8 cellular contexts compared by ENCODE assay signal in genomic region chr7:100130608-100131453, GRCh38. TPM values are rescaled to one million over a fixed set of nuclear protein-coding genes. Genes with fewer than 3 reads are reported as not detected.
DNase-seq lines count a peak whose midpoint lies in the region; ATAC-seq, FAIRE-seq and TF ChIP-seq lines count a peak whose summit lies in the region.

No MANE protein-coding gene starts in this region.

- BruUV-seq in K562 (replicated peaks; lab: Mats Ljungman, UMichigan), result no TSS peak

- peak; percentile 33; the same call in 1 of the 2 replicates for TF ChIP-seq EP300 in K562 (IDR thresholded peaks at IDR 0.05; ENCODE audit: low read length)

- no peaks in the 10 kb centered on the region for H3K9me3 ChIP-seq in K562 (replicated peaks; ENCODE audit: control insufficient read depth, insufficient read depth, low read depth, low read length)

- peak; percentile 29 for FAIRE-seq in K562 (lab: Jason Lieb, UNC)

- POLR2A ChIA-PET in K562 (lab: Yijun Ruan, JAX), result interaction anchor here (0.7 to 1.1 kb wide), 5 partner anchors 10 to 149 kb away, joined by 3 to 4 read pairs (median 3); no protein-coding TSS in a partner anchor

- H3K9ac ChIP-seq in K562 (ENCODE audit: insufficient read depth in 1 of 2, low read depth in 2 of 2, low read length in 2 of 2), result peak overlapping the region; percentile 48 to 75

- H3K79me2 ChIP-seq in K562 (ENCODE audit: control insufficient read depth, insufficient read depth, low read length), result peaks cover 12% of the 10 kb centered on the region

- intact Hi-C loops in K562 (cut with micrococcal nuclease), result loop anchor here (1.0 to 2.0 kb wide), 2 partner anchors 137 to 212 kb away; partner anchors contain the start of gene TRIM4

- CTCF ChIA-PET in K562 (lab: Yijun Ruan, JAX; ENCODE audit: low intra/inter-chr PET ratio), result interaction anchor here (0.6 to 4.8 kb wide), 13 partner anchors 12 to 684 kb away, joined by 3 to 54 read pairs (median 5); no protein-coding TSS in a partner anchor

- ATAC-seq in K562, result peak; percentile 50
- no peak for ATAC-seq in HG02884 (IDR thresholded peaks at IDR 0.05; ENCODE audit: unreplicated experiment)
- no peak for ATAC-seq in GM21526 (IDR thresholded peaks at IDR 0.05; ENCODE audit: low FRiP score, unreplicated experiment)

- H3K4me3 ChIP-seq in K562, result no peak overlapping the region

- H3K27ac ChIP-seq in K562 (ENCODE audit: extremely low read depth, low read depth, low read length), result no peak overlapping the region

- TF ChIP-seq RAD21 in K562 (CRISPR knock-in tag; conservative IDR thresholded peaks at IDR 0.05 in 1 of 2, IDR thresholded peaks at IDR 0.05 in 1 of 2), result peak; percentile 92 to 95

- WGBS in K562 (ENCODE audit: insufficient coverage, low coverage, missing lambda C conversion rate), result 10% methylated on average over 24 of the region's 24 CpGs

- H3K27me3 ChIP-seq in K562 (ENCODE audit: control insufficient read depth in 2 of 2, insufficient read depth in 2 of 2, low read length in 2 of 2), result no peaks in the 10 kb centered on the region; a peak in 2 of 5 replicates

- peak overlapping the region; percentile 60 for H3K4me2 ChIP-seq in K562 (ENCODE audit: insufficient read depth, low read length)

- DNase-seq in GDM1 (lab: John Stamatoyannopoulos, UW) (peak; percentile 50), NCI-H1105 (lab: John Stamatoyannopoulos, UW) (peak; percentile 70), T1000 (lab: John Stamatoyannopoulos, UW) (peak; percentile 29), K562 (ENCODE audit: extremely low read depth in 1 of 4, low spot score in 3 of 4) (peak; percentile 85 to 90 (median 89)), iPS-NIHi11 (ENCODE audit: low spot score) (peak; percentile 88)
- peak; percentile 68 to 96 (median 75) for DNase-seq in stimulated activated CD4-positive, alpha-beta T cell treated with anti-CD3 and anti-CD28 coated beads, Interleukin-12 subunit alpha, Interleukin-12 subunit beta, amount 100 ng/mL, for 48 hours (ENCODE audit: low read depth in 2 of 3, low spot score in 1 of 3)

- no peak for TF ChIP-seq POLR2A in K562 (conservative IDR thresholded peaks at IDR 0.05)

- H3K4me1 ChIP-seq in K562 (replicated peaks in 1 of 2; ENCODE audit: control insufficient read depth in 2 of 2, insufficient read depth in 2 of 2, low read length in 2 of 2), result peaks cover 11 to 27% of the 10 kb centered on the region in 2 experiments

- no peaks in the 10 kb centered on the region for H3K9me1 ChIP-seq in K562 (ENCODE audit: control insufficient read depth, insufficient read depth, low read length)

- H4K20me1 ChIP-seq in K562 (replicated peaks; ENCODE audit: control insufficient read depth, insufficient read depth, low read length), result no peaks in the 10 kb centered on the region

- peak; percentile 87 to 90 (median 90) for TF ChIP-seq CTCF in K562 (IDR thresholded peaks at IDR 0.05 in 2 of 3, conservative IDR thresholded peaks at IDR 0.05 in 1 of 3; ENCODE audit: insufficient read depth in 2 of 3, low read depth in 1 of 3, low read length in 3 of 3)

- in situ Hi-C loops in K562 (cut with MboI), result loop anchor here (5.0 kb wide), 2 partner anchors 81 to 216 kb away; no protein-coding TSS in a partner anchor

- H3K36me3 ChIP-seq in K562 (ENCODE audit: control insufficient read depth, insufficient read depth, low read length), result no peaks in the 10 kb centered on the region

- peak overlapping the region; percentile 85 for H2AFZ ChIP-seq in K562 (ENCODE audit: low read depth, low read length)

RNA-seq across cellular contexts. Expression of gene MBLAC1, which starts 4.1 kb away (rescaled TPM):
- total RNA-seq in K562 (2011; cell fraction: chromatin; rRNA removed; ENCODE audit: low replicate concordance), result 0.56 and 1.9 TPM in 2 replicates
- total RNA-seq in K562 (2011; cell fraction: nucleolus; rRNA removed), result 2.0 and 2.1 TPM in 2 replicates
- total RNA-seq in K562 (2011; cell fraction: nucleoplasm; rRNA removed), result 1.6 and 2.3 TPM in 2 replicates
- total RNA-seq in K562 (2014; rRNA removed) (2.9 and 4.4 TPM in 2 replicates), K562 (2014; rRNA removed; fragmentation: Illumina TruSeq; extraction: Trizol) (0.36 and 0.48 TPM in 2 replicates), K562 (2015; rRNA removed; fragmentation: Illumina TruSeq; extraction: Trizol) (0.98 TPM in 2 replicates), K562 (2021) (2.1 and 3.1 TPM in 2 replicates)
- polyA plus RNA-seq in K562 (2011; rRNA removed) (0.52 and 0.54 TPM in 2 replicates), K562 (2014; fragmentation: Illumina TruSeq; extraction: Trizol) (0.21 and 0.69 TPM in 2 replicates), K562 (2014; fragmentation: Nextera tagmentation; extraction: Ambion mirVana) (under 1 TPM; 0.03 TPM), K562 (2014; rRNA removed) (1.6 and 2.3 TPM in 2 replicates)
- polyA plus RNA-seq in K562 (2011; cell fraction: cytosol; rRNA removed), result 0.50 and 2.0 TPM in 2 replicates
- polyA plus RNA-seq in K562 (2011; cell fraction: nucleus; rRNA removed), result 0.69 and 1.1 TPM in 2 replicates
- 1.3 and 1.5 TPM in 2 replicates for polyA plus RNA-seq in K562 (2012)
- 0.15 TPM in 1 of 2 replicates, not detected in the other for polyA minus RNA-seq in K562 (2011; rRNA and poly(A)+ RNA removed)
- polyA minus RNA-seq in K562 (2011; cell fraction: cytosol; rRNA and poly(A)+ RNA removed), result 0.95 TPM in 1 of 2 replicates, not detected in the other
- polyA minus RNA-seq in K562 (2011; cell fraction: nucleus; rRNA and poly(A)+ RNA removed), result 0.54 and 1.1 TPM in 2 replicates

RNA-seq across cellular contexts. Expression of gene CNPY4, which starts 11.4 kb away (rescaled TPM):
- total RNA-seq in K562 (2011; cell fraction: chromatin; rRNA removed; ENCODE audit: low replicate concordance), result 6.2 and 14.1 TPM in 2 replicates
- 10.7 and 14.8 TPM in 2 replicates for total RNA-seq in K562 (2011; cell fraction: nucleolus; rRNA removed)
- 13.4 and 13.9 TPM in 2 replicates for total RNA-seq in K562 (2011; cell fraction: nucleoplasm; rRNA removed)
- total RNA-seq in K562 (2014; rRNA removed) (5.9 and 7.6 TPM in 2 replicates), K562 (2014; rRNA removed; fragmentation: Illumina TruSeq; extraction: Trizol) (7.7 and 9.2 TPM in 2 replicates), K562 (2015; rRNA removed; fragmentation: Illumina TruSeq; extraction: Trizol) (10.2 and 11.2 TPM in 2 replicates), K562 (2021) (5.1 and 5.5 TPM in 2 replicates)
- polyA plus RNA-seq in K562 (2011; rRNA removed) (4.9 and 7.0 TPM in 2 replicates), K562 (2014; fragmentation: Illumina TruSeq; extraction: Trizol) (6.4 and 8.6 TPM in 2 replicates), K562 (2014; fragmentation: Nextera tagmentation; extraction: Ambion mirVana) (1 to 10 TPM; 1.9 to 6.3 TPM), K562 (2014; rRNA removed) (6.3 and 7.0 TPM in 2 replicates)
- 3.9 and 5.4 TPM in 2 replicates for polyA plus RNA-seq in K562 (2011; cell fraction: cytosol; rRNA removed)
- polyA plus RNA-seq in K562 (2011; cell fraction: nucleus; rRNA removed), result 6.1 and 11.1 TPM in 2 replicates
- 6.5 and 8.9 TPM in 2 replicates for polyA plus RNA-seq in K562 (2012)
- 2.8 and 5.5 TPM in 2 replicates for polyA minus RNA-seq in K562 (2011; rRNA and poly(A)+ RNA removed)
- polyA minus RNA-seq in K562 (2011; cell fraction: cytosol; rRNA and poly(A)+ RNA removed), result 2.7 TPM in 1 of 2 replicates, not detected in the other
- 3.3 and 3.5 TPM in 2 replicates for polyA minus RNA-seq in K562 (2011; cell fraction: nucleus; rRNA and poly(A)+ RNA removed)

RNA-seq across cellular contexts. Expression of gene TAF6, which starts 11.7 kb away (rescaled TPM):
- 80.0 and 157 TPM in 2 replicates for total RNA-seq in K562 (2011; cell fraction: chromatin; rRNA removed; ENCODE audit: low replicate concordance)
- 79.9 and 81.2 TPM in 2 replicates for total RNA-seq in K562 (2011; cell fraction: nucleolus; rRNA removed)
- total RNA-seq in K562 (2011; cell fraction: nucleoplasm; rRNA removed), result 59.5 and 72.2 TPM in 2 replicates
- total RNA-seq in K562 (2014; rRNA removed) (21.3 and 36.4 TPM in 2 replicates), K562 (2014; rRNA removed; fragmentation: Illumina TruSeq; extraction: Trizol) (16.1 and 22.2 TPM in 2 replicates), K562 (2015; rRNA removed; fragmentation: Illumina TruSeq; extraction: Trizol) (17.9 and 21.5 TPM in 2 replicates), K562 (2021) (74.2 and 78.7 TPM in 2 replicates)
- polyA plus RNA-seq in K562 (2011; rRNA removed) (12.3 and 21.4 TPM in 2 replicates), K562 (2014; fragmentation: Illumina TruSeq; extraction: Trizol) (59.4 and 68.1 TPM in 2 replicates), K562 (2014; fragmentation: Nextera tagmentation; extraction: Ambion mirVana) (under 1 TPM; 0.78 to 0.83 TPM), K562 (2014; rRNA removed) (33.1 and 43.1 TPM in 2 replicates)
- polyA plus RNA-seq in K562 (2011; cell fraction: cytosol; rRNA removed), result 9.2 and 16.8 TPM in 2 replicates
- 43.8 and 63.6 TPM in 2 replicates for polyA plus RNA-seq in K562 (2011; cell fraction: nucleus; rRNA removed)
- polyA plus RNA-seq in K562 (2012), result 63.2 and 72.6 TPM in 2 replicates
- 12.3 and 15.9 TPM in 2 replicates for polyA minus RNA-seq in K562 (2011; rRNA and poly(A)+ RNA removed)
- polyA minus RNA-seq in K562 (2011; cell fraction: cytosol; rRNA and poly(A)+ RNA removed), result 23.7 and 37.7 TPM in 2 replicates
- polyA minus RNA-seq in K562 (2011; cell fraction: nucleus; rRNA and poly(A)+ RNA removed), result 15.6 and 19.7 TPM in 2 replicates

RNA-seq across cellular contexts. Expression of gene LAMTOR4, which starts 17.9 kb away (rescaled TPM):
- total RNA-seq in K562 (2011; cell fraction: chromatin; rRNA removed; ENCODE audit: low replicate concordance), result 44.1 and 100 TPM in 2 replicates
- total RNA-seq in K562 (2011; cell fraction: nucleolus; rRNA removed), result 87.9 and 91.2 TPM in 2 replicates
- 91.3 and 109 TPM in 2 replicates for total RNA-seq in K562 (2011; cell fraction: nucleoplasm; rRNA removed)
- 231 and 275 TPM in 2 replicates for total RNA-seq in K562 (2014; rRNA removed)
- total RNA-seq in K562 (2014; rRNA removed; fragmentation: Illumina TruSeq; extraction: Trizol), result 52.6 and 79.6 TPM in 2 replicates
- total RNA-seq in K562 (2015; rRNA removed; fragmentation: Illumina TruSeq; extraction: Trizol), result 139 and 152 TPM in 2 replicates
- total RNA-seq in K562 (2021), result 183 and 195 TPM in 2 replicates
- polyA plus RNA-seq in K562 (2011; rRNA removed), result 154 and 162 TPM in 2 replicates
- polyA plus RNA-seq in K562 (2011; cell fraction: cytosol; rRNA removed), result 371 and 576 TPM in 2 replicates
- polyA plus RNA-seq in K562 (2011; cell fraction: nucleus; rRNA removed), result 164 and 218 TPM in 2 replicates
- polyA plus RNA-seq in K562 (2012), result 237 and 248 TPM in 2 replicates
- polyA plus RNA-seq in K562 (2014; fragmentation: Illumina TruSeq; extraction: Trizol), result 114 and 145 TPM in 2 replicates
- polyA plus RNA-seq in K562 (2014; fragmentation: Nextera tagmentation; extraction: Ambion mirVana), result 100 to 1,000 TPM; 206 to 314 TPM
- polyA plus RNA-seq in K562 (2014; rRNA removed), result 299 and 307 TPM in 2 replicates
- 21.6 and 37.2 TPM in 2 replicates for polyA minus RNA-seq in K562 (2011; rRNA and poly(A)+ RNA removed)
- polyA minus RNA-seq in K562 (2011; cell fraction: cytosol; rRNA and poly(A)+ RNA removed), result 32.1 and 32.2 TPM in 2 replicates
- polyA minus RNA-seq in K562 (2011; cell fraction: nucleus; rRNA and poly(A)+ RNA removed), result 19.7 and 21.4 TPM in 2 replicates

RNA-seq across cellular contexts. Expression of gene TRAPPC14, which starts 27.7 kb away (rescaled TPM):
- total RNA-seq in K562 (2011; cell fraction: chromatin; rRNA removed; ENCODE audit: low replicate concordance), result 86.1 and 225 TPM in 2 replicates
- total RNA-seq in K562 (2011; cell fraction: nucleolus; rRNA removed), result 123 and 132 TPM in 2 replicates
- total RNA-seq in K562 (2011; cell fraction: nucleoplasm; rRNA removed), result 95.7 and 101 TPM in 2 replicates
- total RNA-seq in K562 (2014; rRNA removed) (25.6 and 27.1 TPM in 2 replicates), K562 (2014; rRNA removed; fragmentation: Illumina TruSeq; extraction: Trizol) (7.6 and 9.9 TPM in 2 replicates), K562 (2015; rRNA removed; fragmentation: Illumina TruSeq; extraction: Trizol) (17.4 and 18.2 TPM in 2 replicates), K562 (2021) (38.2 and 45.9 TPM in 2 replicates)
- polyA plus RNA-seq in K562 (2011; rRNA removed) (5.4 and 12.1 TPM in 2 replicates), K562 (2014; fragmentation: Illumina TruSeq; extraction: Trizol) (20.5 and 29.3 TPM in 2 replicates), K562 (2014; fragmentation: Nextera tagmentation; extraction: Ambion mirVana) (under 1 TPM; 0.42 to 0.55 TPM), K562 (2014; rRNA removed) (27.9 and 43.8 TPM in 2 replicates)
- 7.4 and 10.1 TPM in 2 replicates for polyA plus RNA-seq in K562 (2011; cell fraction: cytosol; rRNA removed)
- polyA plus RNA-seq in K562 (2011; cell fraction: nucleus; rRNA removed), result 91.6 and 168 TPM in 2 replicates
- 26.9 and 43.9 TPM in 2 replicates for polyA plus RNA-seq in K562 (2012)
- 4.9 and 6.1 TPM in 2 replicates for polyA minus RNA-seq in K562 (2011; rRNA and poly(A)+ RNA removed)
- polyA minus RNA-seq in K562 (2011; cell fraction: cytosol; rRNA and poly(A)+ RNA removed), result 6.9 and 7.9 TPM in 2 replicates
- polyA minus RNA-seq in K562 (2011; cell fraction: nucleus; rRNA and poly(A)+ RNA removed), result 41.7 and 45.6 TPM in 2 replicates

Comparison
In these comparisons a context has a peak if more than half of its experiments do, and no peak if none do; other contexts are left out.
1. DNase-seq: peak in every context shown above with its lines; median percentile 89 in K562; 88 in iPS-NIHi11; 75 in stimulated activated CD4-positive, alpha-beta T cell treated with anti-CD3 and anti-CD28 coated beads, Interleukin-12 subunit alpha, Interleukin-12 subunit beta, amount 100 ng/mL, for 48 hours; 70 in NCI-H1105; 50 in GDM1; 29 in T1000.